Comparison of ENCODE assay signal across 1 cellular context in genomic region chr3:164459526-164460151, GRCh38.
TF ChIP-seq lines count a peak whose summit lies in the region.

No MANE protein-coding gene starts in this region.

TF ChIP-seq in GM23338, 12 proteins besides CTCF, POLR2A, EP300 and RAD21:
- no peak for TF ChIP-seq ZNF462 (CRISPR knock-in tag; IDR thresholded peaks at IDR 0.05)
- TF ChIP-seq POLR2AphosphoS5 (IDR thresholded peaks at IDR 0.05; ENCODE audit: low read depth) = no peak
- no peak for TF ChIP-seq ZNF331 (CRISPR knock-in tag; IDR thresholded peaks at IDR 0.05; ENCODE audit: low read depth)
- TF ChIP-seq REST (IDR thresholded peaks at IDR 0.05; ENCODE audit: unreplicated experiment) = no peak
- no peak for TF ChIP-seq EZH2 (IDR thresholded peaks at IDR 0.05; ENCODE audit: low read depth, unreplicated experiment)
- TF ChIP-seq JUNB (IDR thresholded peaks at IDR 0.05; ENCODE audit: unreplicated experiment) = no peak
